Comparison of ENCODE assay signal across 9 cellular contexts in the genomic region with DNA sequence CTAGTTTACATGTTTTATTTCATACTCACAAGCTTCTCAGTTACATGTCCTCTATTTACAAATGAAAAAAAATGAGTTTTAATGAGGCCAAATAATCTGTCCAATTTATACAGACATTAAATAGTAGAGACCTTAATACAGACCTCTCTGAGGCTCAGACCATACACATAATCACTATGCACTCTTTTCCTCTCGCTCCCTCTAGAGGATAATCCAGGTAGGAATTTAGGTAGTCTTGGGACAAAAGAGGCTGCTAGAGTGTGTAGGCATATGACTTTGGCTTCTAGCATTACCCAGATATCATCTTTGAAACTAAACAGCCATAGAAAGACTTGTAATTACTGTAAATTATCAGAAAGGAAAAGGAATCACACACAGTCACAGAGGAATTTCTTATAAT.
A peak's percentile ranks its signal among the peaks of the same experiment; 100 is the strongest.
DNase-seq lines count a peak whose midpoint lies in the region; ATAC-seq and TF ChIP-seq lines count a peak whose summit lies in the region.
"Had no signal": no experiment of that assay in that cellular context is flagged by ENCODE, and none has a peak within 500 bp of the region (broad histone marks: within the 10 kb centered on the region; RNA-seq: fewer than 3 reads in every experiment).

No MANE protein-coding gene starts in this region.

- no peak overlapping the region for H3K4me3 ChIP-seq in left lung

- H3K36me3 ChIP-seq in left lung, result no peaks in the 10 kb centered on the region

- H3K27me3 ChIP-seq in left lung, result no peaks in the 10 kb centered on the region

- H3K4me1 ChIP-seq in left lung, result no peaks in the 10 kb centered on the region

- DNase-seq in DMS53 (lab: John Stamatoyannopoulos, UW) (peak; percentile 83), HuH-7 (ENCODE audit: low spot score) (peak; percentile 23), amniotic stem cell (lab: John Stamatoyannopoulos, UW) (peak; percentile 56), left lung (no peak), GM13977 (ENCODE audit: low spot score) (no peak), activated T-cell treated with anti-CD3 and anti-CD28 coated beads for 4 hours (no peak)

- H3K9me3 ChIP-seq in left lung, result no peaks in the 10 kb centered on the region

- intact Hi-C loops in left lung (cut with DNase I), result no loop called here

- no peak overlapping the region for H3K27ac ChIP-seq in left lung
- H3K27ac ChIP-seq: HL-60 had no signal

- ATAC-seq in left lung, result peak; percentile 92
- ATAC-seq in HG03159 (IDR thresholded peaks at IDR 0.05; ENCODE audit: unreplicated experiment), result no peak
- no peak for ATAC-seq in HG03196 (IDR thresholded peaks at IDR 0.05; ENCODE audit: unreplicated experiment)

- in situ Hi-C loops in GM13977 (cut with MboI; ENCODE audit: low pct_unique_long_range_greater_than_20kb, low sequenced_read_pairs, unreplicated experiment), result no loop called here

- TF ChIP-seq CTCF in left lung (IDR thresholded peaks at IDR 0.05) (peak in 1 of 2 donors; percentile 30), GM13977 (IDR thresholded peaks at IDR 0.05; ENCODE audit: extremely low read depth, insufficient read depth, missing control alignments) (no peak)

Comparison
In these comparisons a context has a peak if more than half of its experiments do, and no peak if none do; other contexts are left out.
1. DNase-seq: peak in DMS53 (single experiment), HuH-7 (single experiment) and amniotic stem cell (single experiment); none in left lung (0 of 2), GM13977 (single experiment) and activated T-cell treated with anti-CD3 and anti-CD28 coated beads for 4 hours (single experiment).